ENCODE assay signal across 18 cellular contexts in the genomic region with DNA sequence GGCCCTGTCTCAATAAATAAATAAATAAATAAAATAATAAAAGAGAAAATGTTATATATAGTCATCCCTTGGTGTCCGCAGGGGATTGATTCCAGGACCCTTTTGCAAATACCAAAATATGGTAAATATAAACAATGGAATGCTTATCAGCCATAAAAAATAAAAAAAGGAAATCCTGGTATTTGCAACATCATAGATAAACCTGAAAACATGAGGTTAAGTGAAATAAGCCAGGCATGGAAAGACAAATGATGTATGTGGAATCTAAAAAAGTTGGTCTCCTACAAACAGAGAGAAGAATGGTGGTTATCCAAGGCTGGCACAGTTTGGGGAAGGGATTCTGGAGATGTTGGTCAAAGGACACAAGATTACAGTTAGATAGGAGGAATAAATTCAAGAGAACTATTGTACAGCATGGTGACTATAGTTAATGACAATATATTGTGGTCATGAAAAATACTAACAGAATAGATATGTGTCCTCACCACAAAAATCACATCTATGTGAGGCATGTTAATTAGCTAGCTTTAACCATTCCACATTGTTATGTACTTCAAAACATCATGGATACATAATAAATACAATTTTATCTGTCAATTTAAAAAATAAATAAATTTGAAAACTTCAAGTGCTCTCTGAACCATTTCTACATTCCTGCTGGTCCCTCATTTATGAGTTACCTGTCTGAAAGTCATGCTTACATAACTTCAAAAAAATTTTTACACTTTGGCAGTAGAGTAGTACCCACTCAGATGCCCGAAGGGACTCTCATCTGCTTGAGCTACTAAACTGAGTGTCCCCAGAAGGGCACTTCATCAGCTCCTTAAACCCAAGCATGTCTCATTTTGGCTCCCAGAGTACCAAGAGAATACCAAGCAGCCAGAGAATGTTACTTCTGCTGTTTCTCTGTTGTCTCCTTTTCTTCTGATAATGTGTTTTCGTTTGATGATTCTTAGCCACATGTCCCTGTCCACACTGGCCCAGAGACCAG. TPM values are rescaled to one million over a fixed set of nuclear protein-coding genes. Genes with fewer than 3 reads are reported as not detected.
A peak's percentile ranks its signal among the peaks of the same experiment; 100 is the strongest.
DNase-seq lines count a peak whose midpoint lies in the region; ATAC-seq, FAIRE-seq and TF ChIP-seq lines count a peak whose summit lies in the region.
"Had no signal": no experiment of that assay in that cellular context is flagged by ENCODE, and none has a peak within 500 bp of the region (broad histone marks: within the 10 kb centered on the region; RNA-seq: fewer than 3 reads in every experiment).

No MANE protein-coding gene starts in this region.

- peaks cover 98% of the 10 kb centered on the region for H3K79me2 ChIP-seq in astrocyte (ENCODE audit: insufficient read depth, low read length)

- FAIRE-seq in astrocyte (lab: Jason Lieb, UNC): peak; percentile 72
- FAIRE-seq: islet of Langerhans had no signal

- no peak overlapping the region for H3K27ac Mint-ChIP-seq in astrocyte (ENCODE audit: unreplicated experiment)
- H3K27ac Mint-ChIP-seq: H9; nephron; stimulated activated effector memory CD8-positive, alpha-beta T cell treated with anti-CD3 and anti-CD28 coated beads, Interleukin-12 subunit alpha, Interleukin-12 subunit beta, amount 100 ng/mL, for 72 hours; WTC11 had no signal

- no peak overlapping the region for H3K4me3 Mint-ChIP-seq in astrocyte (ENCODE audit: unreplicated experiment)
- H3K4me3 Mint-ChIP-seq: H9; nephron; stimulated activated effector memory CD8-positive, alpha-beta T cell treated with anti-CD3 and anti-CD28 coated beads, Interleukin-12 subunit alpha, Interleukin-12 subunit beta, amount 100 ng/mL, for 72 hours; WTC11 had no signal

- H2AFZ ChIP-seq in astrocyte (ENCODE audit: low read depth, low read length): no peak overlapping the region

- no peak overlapping the region for H3K4me2 ChIP-seq in astrocyte (ENCODE audit: low read length)
- H3K4me2 ChIP-seq: BLaER1 treated with 17β-estradiol and CSF1 and Interleukin-3, amounts not matched to agents 10 nM and 100 nM had no signal

- peaks cover 17% of the 10 kb centered on the region for H3K36me3 Mint-ChIP-seq in astrocyte (ENCODE audit: low read depth, unreplicated experiment)

- no peaks in the 10 kb centered on the region for H3K27me3 Mint-ChIP-seq in astrocyte (ENCODE audit: low read depth, unreplicated experiment)

- H4K20me1 ChIP-seq in astrocyte (ENCODE audit: insufficient read depth, low read length): peaks cover 66% of the 10 kb centered on the region

- H3K4me1 Mint-ChIP-seq in astrocyte (ENCODE audit: low read depth, unreplicated experiment): peaks cover 18% of the 10 kb centered on the region
- H3K4me1 Mint-ChIP-seq: nephron, WTC11 had no signal

- intact Hi-C loops in left lung (cut with DNase I): no loop called here

- H3K9me3 ChIP-seq in astrocyte (ENCODE audit: insufficient read depth, low read depth, low read length): no peaks in the 10 kb centered on the region
- peaks cover 0 to 23% of the 10 kb centered on the region in 2 donors for H3K9me3 ChIP-seq in left lung

- peak; percentile 88 for ATAC-seq in left lung
- ATAC-seq: stimulated activated effector memory CD8-positive, alpha-beta T cell treated with anti-CD3 and anti-CD28 coated beads, Interleukin-12 subunit alpha, Interleukin-12 subunit beta, amount 100 ng/mL, for 72 hours; WTC11 had no signal

- TF ChIP-seq POLR2A in erythroblast (IDR thresholded peaks at IDR 0.05; ENCODE audit: low read length): no peak

- H3K4me3 ChIP-seq in astrocyte (ENCODE audit: insufficient read depth, low read depth, low read length): no peak overlapping the region
- no peak overlapping the region for H3K4me3 ChIP-seq in left lung
- H3K4me3 ChIP-seq: BLaER1 treated with 17β-estradiol and CSF1 and Interleukin-3, amounts not matched to agents 10 nM and 100 nM; SK-N-MC had no signal

- H3K9ac ChIP-seq in astrocyte (ENCODE audit: low read length): no peak overlapping the region
- H3K9ac ChIP-seq: BLaER1 treated with 17β-estradiol and CSF1 and Interleukin-3, amounts not matched to agents 10 nM and 100 nM had no signal

- peaks cover 7% of the 10 kb centered on the region for H3K9me3 Mint-ChIP-seq in astrocyte (ENCODE audit: unreplicated experiment)

- H3K27me3 ChIP-seq in astrocyte (ENCODE audit: insufficient read depth, low read length) (no peaks in the 10 kb centered on the region), left lung (no peaks in the 10 kb centered on the region)
- H3K27me3 ChIP-seq: BLaER1 treated with 17β-estradiol and CSF1 and Interleukin-3, amounts not matched to agents 10 nM and 100 nM had no signal

- H3K36me3 ChIP-seq in astrocyte (ENCODE audit: insufficient read depth, low read length) (no peaks in the 10 kb centered on the region), left lung (no peaks in the 10 kb centered on the region)

- peak; percentile 61 for DNase-seq in AG08395 (ENCODE audit: low spot score)
- DNase-seq in ELR (ENCODE audit: low read depth): peak; percentile 45
- peak; percentile 79 for DNase-seq in astrocyte (ENCODE audit: low read depth)
- no peak for DNase-seq in left lung
- DNase-seq in D341Med (ENCODE audit: low spot score): no peak
- no peak for DNase-seq in NCI-H69 (lab: John Stamatoyannopoulos, UW)
- no peak for DNase-seq in Kasumi-1 (lab: John Stamatoyannopoulos, UW)
- no peak for DNase-seq in erythroblast (lab: John Stamatoyannopoulos, UW)
- DNase-seq: H9; NCI-H2081 treated with DMSO at 0.1 percent for 48 hours; stimulated activated CD4-positive, alpha-beta T cell treated with anti-CD3 and anti-CD28 coated beads, Interleukin-4, amount 100 ng/mL, for 1 hour had no signal

- peaks cover 11% of the 10 kb centered on the region for H3K4me1 ChIP-seq in astrocyte (ENCODE audit: insufficient read depth, low read length)
- H3K4me1 ChIP-seq in left lung: peaks cover 0 to 53% of the 10 kb centered on the region in 2 donors

- TF ChIP-seq CTCF in astrocyte (IDR thresholded peaks at IDR 0.05; ENCODE audit: insufficient read depth, low read depth, low read length) (no peak), left lung (IDR thresholded peaks at IDR 0.05) (no peak)

- peak overlapping the region; percentile 49 for H3K27ac ChIP-seq in astrocyte (ENCODE audit: low read depth, low read length)
- H3K27ac ChIP-seq in left lung: peak overlapping the region; percentile 10
- H3K27ac ChIP-seq: BLaER1 treated with 17β-estradiol and CSF1 and Interleukin-3, amounts not matched to agents 10 nM and 100 nM; HL-60; SK-N-MC had no signal

RNA-seq across cellular contexts. Expression of gene N4BP1, which starts 26.6 kb away (rescaled TPM):
- total RNA-seq in astrocyte (53.7 and 57.4 TPM in 2 replicates), left lung (10 to 100 TPM; 41.0 to 54.6 TPM)

Comparison
In these comparisons a context has a peak if more than half of its experiments do, and no peak if none do; other contexts are left out.
1. DNase-seq: peak in AG08395 (single experiment), ELR (single experiment) and astrocyte (single experiment); none in left lung (0 of 2), D341Med (single experiment), NCI-H69 (single experiment), Kasumi-1 (0 of 2) and erythroblast (0 of 2).